In genomic region chr6:52517502-52518278, GRCh38 we compare ENCODE assay signal across 8 cellular contexts. TPM values are rescaled to one million over a fixed set of nuclear protein-coding genes. Genes with fewer than 3 reads are reported as not detected.
DNase-seq lines count a peak whose midpoint lies in the region; ATAC-seq, FAIRE-seq and TF ChIP-seq lines count a peak whose summit lies in the region.

No MANE protein-coding gene starts in this region.

- H3K4me1 ChIP-seq in A549 (peaks cover 73% of the 10 kb centered on the region), liver (ENCODE audit: control insufficient read depth in 4 of 4, insufficient read depth in 4 of 4, low read length in 3 of 4) (peaks cover 10 to 48% (median 19%) of the 10 kb centered on the region in 4 donors)

- ATAC-seq in A549, result peak; percentile 95 to 96
- ATAC-seq in GM18519 (IDR thresholded peaks at IDR 0.05; ENCODE audit: low FRiP score, unreplicated experiment), result peak; percentile 82
- ATAC-seq in HG03095 (IDR thresholded peaks at IDR 0.05; ENCODE audit: unreplicated experiment), result peak; percentile 97

- 6% methylated on average over 12 of the region's 14 CpGs for WGBS in A549 (ENCODE audit: missing lambda C conversion rate)
- 35% methylated on average over 14 of the region's 14 CpGs for WGBS in liver

- peak; percentile 78 to 91 for DNase-seq in A549 (ENCODE audit: low read depth in 1 of 2, low spot score in 1 of 2)
- DNase-seq in RKO (ENCODE audit: low spot score), result peak; percentile 87
- peak; percentile 92 for DNase-seq in dedifferentiated amniotic fluid mesenchymal stem cell (ENCODE audit: extremely low spot score)
- DNase-seq in stimulated activated CD4-positive, alpha-beta T cell treated with anti-CD3 and anti-CD28 coated beads, TNF-alpha, amount 100 ng/mL, for 48 hours (ENCODE audit: low read depth in 3 of 3), result peak; percentile 16 to 39 (median 37)
- DNase-seq in NAMALWA (ENCODE audit: low spot score), result no peak

- CTCF ChIA-PET in A549 (lab: Yijun Ruan, JAX), result no interaction called here

- TF ChIP-seq CTCF in A549 (IDR thresholded peaks at IDR 0.05) (no peak), liver (IDR thresholded peaks at IDR 0.05; ENCODE audit: low read depth, low read length, missing input control) (peak; percentile 2)

- peak overlapping the region; percentile 94 to 96 for H3K27ac ChIP-seq in A549
- peak overlapping the region; percentile 96 to 99 for H3K27ac ChIP-seq in liver (ENCODE audit: low read depth in 1 of 2, low read length in 2 of 2)

- POLR2A ChIA-PET in A549 (lab: Yijun Ruan, JAX), result interaction anchor here (0.5 to 1.3 kb wide), 3 partner anchors 14 to 68 kb away, joined by 3 to 6 read pairs (median 5); partner anchors contain the start of gene TRAM2

- TF ChIP-seq EP300 in A549 (IDR thresholded peaks at IDR 0.05), result peak in 1 of 2 experiments; percentile 43; a peak in 2 of 5 replicates

- TF ChIP-seq POLR2A in A549 (IDR thresholded peaks at IDR 0.05; ENCODE audit: low read length), result no peak; the same call in 1 of the 2 replicates

- peak overlapping the region; percentile 17; the same call in 1 of the 3 replicates for H3K4me3 ChIP-seq in A549
- H3K4me3 ChIP-seq in liver (ENCODE audit: low read depth in 1 of 3, low read length in 3 of 3), result no peak overlapping the region

- H3K9ac ChIP-seq in liver (ENCODE audit: low read depth in 1 of 2, low read length in 2 of 2), result peak overlapping the region; percentile 54 to 74

- FAIRE-seq in A549 (lab: Jason Lieb, UNC), result no peak

- peak overlapping the region; percentile 83 for H3K4me2 ChIP-seq in A549

- no peaks in the 10 kb centered on the region for H3K27me3 ChIP-seq in liver (ENCODE audit: control insufficient read depth in 4 of 4, insufficient read depth in 4 of 4, low read length in 3 of 4)

- H3K9me3 ChIP-seq in A549 (no peaks in the 10 kb centered on the region), liver (ENCODE audit: control insufficient read depth in 4 of 4, low read length in 3 of 4) (no peaks in the 10 kb centered on the region)

- peaks cover under 1 to 11% (median 3%) of the 10 kb centered on the region in 4 donors for H3K36me3 ChIP-seq in liver (ENCODE audit: control insufficient read depth in 4 of 4, insufficient read depth in 3 of 4, low read depth in 1 of 4, low read length in 3 of 4)

- TF ChIP-seq RAD21 in A549 (conservative IDR thresholded peaks at IDR 0.05 in 1 of 2, IDR thresholded peaks at IDR 0.05 in 1 of 2), result 0 out of 5 replicates have a peak, but pooled peaks of 1 of the 2 experiments have one; percentile 14
- TF ChIP-seq RAD21 in liver (IDR thresholded peaks at IDR 0.05), result peak; percentile 58 to 59

TF ChIP-seq in A549, 52 proteins besides CTCF, POLR2A, EP300 and RAD21 (continues in another document):
- no peak for TF ChIP-seq HOXA7 (CRISPR knock-in tag; IDR thresholded peaks at IDR 0.05)
- no peak for TF ChIP-seq ATOH8 (CRISPR knock-in tag; IDR thresholded peaks at IDR 0.05; ENCODE audit: low read depth)
- TF ChIP-seq MAZ (IDR thresholded peaks at IDR 0.05; ENCODE audit: borderline replicate concordance, low read depth, low read length), result no peak
- TF ChIP-seq EHMT2 (IDR thresholded peaks at IDR 0.05; ENCODE audit: low read depth), result no peak
- no peak for TF ChIP-seq ZFP36 (IDR thresholded peaks at IDR 0.05; ENCODE audit: borderline replicate concordance, partially characterized antibody)
- no peak for TF ChIP-seq RARB (CRISPR knock-in tag; IDR thresholded peaks at IDR 0.05)
- TF ChIP-seq KDM1A (IDR thresholded peaks at IDR 0.05; ENCODE audit: low read depth), result no peak
- no peak for TF ChIP-seq POLR2AphosphoS2 (conservative IDR thresholded peaks at IDR 0.05; ENCODE audit: low read length)
- no peak for TF ChIP-seq RNF2 (IDR thresholded peaks at IDR 0.05; ENCODE audit: borderline replicate concordance, low read depth)
- no peak for TF ChIP-seq ZC3H11A (IDR thresholded peaks at IDR 0.05)
- TF ChIP-seq, protein P1, sequence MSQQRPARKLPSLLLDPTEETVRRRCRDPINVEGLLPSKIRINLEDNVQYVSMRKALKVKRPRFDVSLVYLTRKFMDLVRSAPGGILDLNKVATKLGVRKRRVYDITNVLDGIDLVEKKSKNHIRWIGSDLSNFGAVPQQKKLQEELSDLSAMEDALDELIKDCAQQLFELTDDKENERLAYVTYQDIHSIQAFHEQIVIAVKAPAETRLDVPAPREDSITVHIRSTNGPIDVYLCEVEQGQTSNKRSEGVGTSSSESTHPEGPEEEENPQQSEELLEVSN (IDR thresholded peaks at IDR 0.05; ENCODE audit: borderline replicate concordance, low read depth), result no peak
- TF ChIP-seq, protein P2, sequence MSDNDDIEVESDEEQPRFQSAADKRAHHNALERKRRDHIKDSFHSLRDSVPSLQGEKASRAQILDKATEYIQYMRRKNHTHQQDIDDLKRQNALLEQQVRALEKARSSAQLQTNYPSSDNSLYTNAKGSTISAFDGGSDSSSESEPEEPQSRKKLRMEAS (IDR thresholded peaks at IDR 0.05), result peak; percentile 63; the same call in 1 of the 2 replicates
- TF ChIP-seq CEBPB (IDR thresholded peaks at IDR 0.05), result peak in 1 of 2 experiments; percentile 13; a peak in 1 of 4 replicates
- no peak for TF ChIP-seq MYC (IDR thresholded peaks at IDR 0.05; ENCODE audit: borderline replicate concordance, low read length)
- 0 out of 3 replicates have a peak, but pooled peaks have one; percentile 13 for TF ChIP-seq SMC3 (IDR thresholded peaks at IDR 0.05)
- TF ChIP-seq RCOR1 (IDR thresholded peaks at IDR 0.05; ENCODE audit: low read depth, low read length), result no peak
- TF ChIP-seq JUNB (IDR thresholded peaks at IDR 0.05), result peak; percentile 85
- no peak for TF ChIP-seq ZSCAN20 (CRISPR knock-in tag; IDR thresholded peaks at IDR 0.05)
- TF ChIP-seq RFX5 (IDR thresholded peaks at IDR 0.05), result no peak

TF ChIP-seq in liver, 16 proteins besides CTCF, POLR2A, EP300 and RAD21 (continues in another document):
- TF ChIP-seq GABPA (IDR thresholded peaks at IDR 0.05 in 1 of 2, conservative IDR thresholded peaks at IDR 0.05 in 1 of 2) (no peak), TAF1 (conservative IDR thresholded peaks at IDR 0.05) (peak; percentile 60), FOXA1 (IDR thresholded peaks at IDR 0.05) (peak; percentile 71), FOXA2 (IDR thresholded peaks at IDR 0.05) (peak; percentile 66), JUND (IDR thresholded peaks at IDR 0.05) (peak; percentile 99 to 100), NR2F2 (IDR thresholded peaks at IDR 0.05) (peak; percentile 33), ATF3 (IDR thresholded peaks at IDR 0.05) (peak; percentile 98), YY1 (IDR thresholded peaks at IDR 0.05) (peak; percentile 91), SP1 (IDR thresholded peaks at IDR 0.05) (peak; percentile 74), EGR1 (IDR thresholded peaks at IDR 0.05; ENCODE audit: low read depth in 2 of 2) (peak in 1 of 2 donors; percentile 71), HNF4A (conservative IDR thresholded peaks at IDR 0.05) (peak; percentile 70 to 91), RXRA (IDR thresholded peaks at IDR 0.05) (peak; percentile 65 to 90)
- TF ChIP-seq, protein P3, sequence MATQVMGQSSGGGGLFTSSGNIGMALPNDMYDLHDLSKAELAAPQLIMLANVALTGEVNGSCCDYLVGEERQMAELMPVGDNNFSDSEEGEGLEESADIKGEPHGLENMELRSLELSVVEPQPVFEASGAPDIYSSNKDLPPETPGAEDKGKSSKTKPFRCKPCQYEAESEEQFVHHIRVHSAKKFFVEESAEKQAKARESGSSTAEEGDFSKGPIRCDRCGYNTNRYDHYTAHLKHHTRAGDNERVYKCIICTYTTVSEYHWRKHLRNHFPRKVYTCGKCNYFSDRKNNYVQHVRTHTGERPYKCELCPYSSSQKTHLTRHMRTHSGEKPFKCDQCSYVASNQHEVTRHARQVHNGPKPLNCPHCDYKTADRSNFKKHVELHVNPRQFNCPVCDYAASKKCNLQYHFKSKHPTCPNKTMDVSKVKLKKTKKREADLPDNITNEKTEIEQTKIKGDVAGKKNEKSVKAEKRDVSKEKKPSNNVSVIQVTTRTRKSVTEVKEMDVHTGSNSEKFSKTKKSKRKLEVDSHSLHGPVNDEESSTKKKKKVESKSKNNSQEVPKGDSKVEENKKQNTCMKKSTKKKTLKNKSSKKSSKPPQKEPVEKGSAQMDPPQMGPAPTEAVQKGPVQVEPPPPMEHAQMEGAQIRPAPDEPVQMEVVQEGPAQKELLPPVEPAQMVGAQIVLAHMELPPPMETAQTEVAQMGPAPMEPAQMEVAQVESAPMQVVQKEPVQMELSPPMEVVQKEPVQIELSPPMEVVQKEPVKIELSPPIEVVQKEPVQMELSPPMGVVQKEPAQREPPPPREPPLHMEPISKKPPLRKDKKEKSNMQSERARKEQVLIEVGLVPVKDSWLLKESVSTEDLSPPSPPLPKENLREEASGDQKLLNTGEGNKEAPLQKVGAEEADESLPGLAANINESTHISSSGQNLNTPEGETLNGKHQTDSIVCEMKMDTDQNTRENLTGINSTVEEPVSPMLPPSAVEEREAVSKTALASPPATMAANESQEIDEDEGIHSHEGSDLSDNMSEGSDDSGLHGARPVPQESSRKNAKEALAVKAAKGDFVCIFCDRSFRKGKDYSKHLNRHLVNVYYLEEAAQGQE (IDR thresholded peaks at IDR 0.05), result peak; percentile 79
- TF ChIP-seq, protein P4, sequence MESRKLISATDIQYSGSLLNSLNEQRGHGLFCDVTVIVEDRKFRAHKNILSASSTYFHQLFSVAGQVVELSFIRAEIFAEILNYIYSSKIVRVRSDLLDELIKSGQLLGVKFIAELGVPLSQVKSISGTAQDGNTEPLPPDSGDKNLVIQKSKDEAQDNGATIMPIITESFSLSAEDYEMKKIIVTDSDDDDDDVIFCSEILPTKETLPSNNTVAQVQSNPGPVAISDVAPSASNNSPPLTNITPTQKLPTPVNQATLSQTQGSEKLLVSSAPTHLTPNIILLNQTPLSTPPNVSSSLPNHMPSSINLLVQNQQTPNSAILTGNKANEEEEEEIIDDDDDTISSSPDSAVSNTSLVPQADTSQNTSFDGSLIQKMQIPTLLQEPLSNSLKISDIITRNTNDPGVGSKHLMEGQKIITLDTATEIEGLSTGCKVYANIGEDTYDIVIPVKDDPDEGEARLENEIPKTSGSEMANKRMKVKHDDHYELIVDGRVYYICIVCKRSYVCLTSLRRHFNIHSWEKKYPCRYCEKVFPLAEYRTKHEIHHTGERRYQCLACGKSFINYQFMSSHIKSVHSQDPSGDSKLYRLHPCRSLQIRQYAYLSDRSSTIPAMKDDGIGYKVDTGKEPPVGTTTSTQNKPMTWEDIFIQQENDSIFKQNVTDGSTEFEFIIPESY (IDR thresholded peaks at IDR 0.05), result peak; percentile 60

RNA-seq across cellular contexts. Expression of gene TRAM2, which starts 59.2 kb away (rescaled TPM):
- 25.4 and 25.6 TPM in 2 replicates for polyA plus RNA-seq in A549 (2011; rRNA removed)
- 10.3 and 14.3 TPM in 2 replicates for polyA plus RNA-seq in A549 (2012; cell fraction: cytosol; rRNA removed)
- 12.4 and 19.0 TPM in 2 replicates for polyA plus RNA-seq in A549 (2012; cell fraction: nucleus; rRNA removed)
- polyA plus RNA-seq in A549 (2017; fragmentation: RNase III; extraction: RNeasy Plus Mini Kit Qiagen cat#74134 plus additional on column Dnase treatment), result 16.4 to 18.9 TPM (median 18.9 TPM) in 3 replicates
- 31.9 and 32.9 TPM in 2 replicates for polyA minus RNA-seq in A549 (2011; rRNA and poly(A)+ RNA removed)
- total RNA-seq in liver, result 10 to 100 TPM in 1 of 2 donors, 1 to 10 TPM in 1; 8.5 to 17.5 TPM
- 10 to 100 TPM in 1 of 2 donors, 1 to 10 TPM in 1; 7.3 to 20.3 TPM for polyA plus RNA-seq in liver
